Comparison of ENCODE assay signal across 16 cellular contexts in the genomic region with DNA sequence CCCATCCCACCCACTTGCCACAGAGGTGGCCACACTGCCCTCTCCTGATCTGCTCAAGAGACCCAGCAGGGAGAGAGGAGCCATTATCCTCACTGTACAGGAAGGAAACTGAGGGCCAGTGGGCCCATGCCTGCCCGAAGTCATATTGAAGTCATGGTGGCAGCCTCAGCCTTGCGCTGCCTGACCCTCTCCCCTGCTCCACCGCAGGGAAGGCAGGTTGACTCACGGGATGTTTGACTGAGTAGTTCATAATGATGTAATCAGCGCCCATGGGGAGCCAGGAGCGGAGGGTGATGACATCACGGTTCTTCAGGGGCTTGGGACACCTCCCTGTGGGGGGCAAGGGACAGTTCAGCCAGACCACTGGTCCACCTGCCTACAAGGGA. TPM values are rescaled to one million over a fixed set of nuclear protein-coding genes. Genes with fewer than 3 reads are reported as not detected.
A peak's percentile ranks its signal among the peaks of the same experiment; 100 is the strongest.
DNase-seq lines count a peak whose midpoint lies in the region; ATAC-seq, FAIRE-seq and TF ChIP-seq lines count a peak whose summit lies in the region.
"Had no signal": no experiment of that assay in that cellular context is flagged by ENCODE, and none has a peak within 500 bp of the region (broad histone marks: within the 10 kb centered on the region; RNA-seq: fewer than 3 reads in every experiment).

No MANE protein-coding gene starts in this region.

- H3K4me1 Mint-ChIP-seq in Caco-2 (ENCODE audit: low read depth, unreplicated experiment): peaks cover 22% of the 10 kb centered on the region

- H4K8ac ChIP-seq in mesendoderm (ENCODE audit: low read depth, low read length): no peak overlapping the region

- intact Hi-C loops in Caco-2 (cut with micrococcal nuclease; ENCODE audit: unreplicated experiment): no loop called here
- intact Hi-C loops in K562 (cut with micrococcal nuclease): no loop called here

- H2AFZ ChIP-seq in K562 (ENCODE audit: low read depth, low read length): no peak overlapping the region

- H3K27me3 Mint-ChIP-seq in Caco-2 (ENCODE audit: insufficient read depth, unreplicated experiment): no peaks in the 10 kb centered on the region
- H3K27me3 Mint-ChIP-seq: B cell had no signal

- H3K9ac ChIP-seq in K562 (ENCODE audit: insufficient read depth in 1 of 2, low read depth in 2 of 2, low read length in 2 of 2) (peak overlapping the region; percentile 27 to 28; a peak in 3 of 4 replicates), mesendoderm (ENCODE audit: low read length) (no peak overlapping the region)

- no peak overlapping the region for H2BK120ac ChIP-seq in mesendoderm (ENCODE audit: low read depth, low read length)

- peak overlapping the region; percentile 2 for H3K27ac Mint-ChIP-seq in Caco-2 (ENCODE audit: unreplicated experiment)

- H4K20me1 ChIP-seq in K562 (replicated peaks; ENCODE audit: control insufficient read depth, insufficient read depth, low read length): no peaks in the 10 kb centered on the region

- no peaks in the 10 kb centered on the region for H3K9me1 ChIP-seq in K562 (ENCODE audit: control insufficient read depth, insufficient read depth, low read length)

- H3K4ac ChIP-seq in mesendoderm (ENCODE audit: low read depth, low read length): no peak overlapping the region

- POLR2A ChIA-PET in Caco-2 (lab: Charles Lee) (no interaction called here), K562 (lab: Yijun Ruan, JAX) (interaction anchor here (0.6 to 3.0 kb wide), 5 partner anchors 10 to 82 kb away, joined by 3 to 18 read pairs (median 3); no protein-coding TSS in a partner anchor)

- H3K4me1 ChIP-seq in Caco-2 (peaks cover under 1% of the 10 kb centered on the region; the same call in 1 of the 2 replicates), K562 (replicated peaks in 1 of 2; ENCODE audit: control insufficient read depth in 2 of 2, insufficient read depth in 2 of 2, low read length in 2 of 2) (peaks cover 20 to 40% of the 10 kb centered on the region in 2 experiments), mesendoderm (ENCODE audit: control insufficient read depth, low read depth, low read length) (no peaks in the 10 kb centered on the region), tibial nerve (peaks cover 0 to 10% (median under 1%) of the 10 kb centered on the region in 4 donors)

- TF ChIP-seq CTCF in Caco-2 (IDR thresholded peaks at IDR 0.05; ENCODE audit: insufficient read depth in 1 of 2, low read depth in 1 of 2, low read length in 1 of 2, severe bottlenecking in 1 of 2, unreplicated experiment in 1 of 2) (no peak), K562 (IDR thresholded peaks at IDR 0.05 in 2 of 3, conservative IDR thresholded peaks at IDR 0.05 in 1 of 3; ENCODE audit: insufficient read depth in 2 of 3, low read depth in 1 of 3, low read length in 3 of 3) (no peak), tibial nerve (IDR thresholded peaks at IDR 0.05) (no peak)

- H3K36me3 ChIP-seq in Caco-2 (ENCODE audit: control insufficient read depth, insufficient read depth, low read length) (peaks cover 21% of the 10 kb centered on the region), K562 (ENCODE audit: control insufficient read depth, insufficient read depth, low read length) (peaks cover 19% of the 10 kb centered on the region; the same call in 2 of the 3 replicates), mesendoderm (ENCODE audit: control insufficient read depth, insufficient read depth, low read length) (no peaks in the 10 kb centered on the region), tibial nerve (peaks cover 0 to 33% (median 0%) of the 10 kb centered on the region in 3 donors)

- H3K56ac ChIP-seq in mesendoderm (ENCODE audit: low read length): no peak overlapping the region

- H3K9me3 ChIP-seq in Caco-2 (no peaks in the 10 kb centered on the region), K562 (replicated peaks; ENCODE audit: control insufficient read depth, insufficient read depth, low read depth, low read length) (no peaks in the 10 kb centered on the region), tibial nerve (no peaks in the 10 kb centered on the region)
- H3K9me3 ChIP-seq: stomach had no signal

- FAIRE-seq in K562 (lab: Jason Lieb, UNC): peak; percentile 68
- no peak for FAIRE-seq in frontal cortex (lab: Jason Lieb, UNC)
- FAIRE-seq: small intestine had no signal

- no peak overlapping the region for H3K4me3 ChIP-seq in Caco-2 (ENCODE audit: low read depth, low read length)
- H3K4me3 ChIP-seq in K562: no peak overlapping the region
- no peak overlapping the region for H3K4me3 ChIP-seq in mesendoderm (ENCODE audit: low read length)
- H3K4me3 ChIP-seq in tibial nerve: no peak overlapping the region
- H3K4me3 ChIP-seq: stomach had no signal

- H3K23ac ChIP-seq in mesendoderm (ENCODE audit: low read length): no peak overlapping the region

- H3K4me3 Mint-ChIP-seq in Caco-2 (ENCODE audit: unreplicated experiment): no peak overlapping the region
- H3K4me3 Mint-ChIP-seq: B cell had no signal

- TF ChIP-seq RAD21 in K562 (CRISPR knock-in tag; conservative IDR thresholded peaks at IDR 0.05 in 1 of 2, IDR thresholded peaks at IDR 0.05 in 1 of 2): no peak

- peak overlapping the region; percentile 66 for H3K4me2 ChIP-seq in K562 (ENCODE audit: insufficient read depth, low read length)
- H3K4me2 ChIP-seq in mesendoderm (ENCODE audit: low read length): no peak overlapping the region

- H2BK15ac ChIP-seq in mesendoderm (replicated peaks; ENCODE audit: low read depth): no peak overlapping the region

- H3K79me1 ChIP-seq in mesendoderm (ENCODE audit: low read length): no peaks in the 10 kb centered on the region

- CTCF ChIA-PET in Caco-2 (lab: Charles Lee) (interaction anchor here (0.9 kb wide), 1 partner anchor 36 kb away, joined by 3 read pairs; a partner anchor contains a TSS), K562 (lab: Yijun Ruan, JAX; ENCODE audit: low intra/inter-chr PET ratio) (no interaction called here)

- H3K27ac ChIP-seq in K562 (ENCODE audit: extremely low read depth, low read depth, low read length) (peak overlapping the region; percentile 62), mesendoderm (ENCODE audit: low read depth, low read length) (no peak overlapping the region), tibial nerve (peak overlapping the region in 2 of 4 donors; percentile 32 to 46)

- H3K79me2 ChIP-seq in K562 (ENCODE audit: control insufficient read depth, insufficient read depth, low read length) (no peaks in the 10 kb centered on the region), mesendoderm (ENCODE audit: control insufficient read depth, insufficient read depth, low read length) (no peaks in the 10 kb centered on the region)

- TF ChIP-seq EP300 in K562 (IDR thresholded peaks at IDR 0.05; ENCODE audit: low read length) (no peak), tibial nerve (IDR thresholded peaks at IDR 0.05) (no peak)

- DNase-seq in Caco-2 (no peak), M059J (ENCODE audit: low read depth) (peak; percentile 54), K562 (ENCODE audit: extremely low read depth in 1 of 4, low spot score in 3 of 4) (peak in 3 of 4 experiments; percentile 48 to 64 (median 51)), mesendoderm (peak; percentile 40), OCI-M2 (lab: John Stamatoyannopoulos, UW; ENCODE audit: unreplicated experiment) (no peak), tibial nerve (ENCODE audit: low spot score in 2 of 2) (no peak), frontal cortex (ENCODE audit: low spot score in 2 of 2) (no peak)
- no peak for DNase-seq in activated CD4-positive, CD25-positive, alpha-beta regulatory T cell treated with anti-CD3 and anti-CD28 coated beads, Interleukin-2, amount 50 U/mL, for 72 hours
- DNase-seq: activated CD4-positive, alpha-beta T cell treated with anti-CD3 and anti-CD28 coated beads, Interleukin-2, amount 50 U/mL, for 48 hours; effector memory CD4-positive, alpha-beta T cell; Kasumi-1; NCI-H526 treated with DMSO at 0.1 percent for 48 hours; small intestine; stomach; T-helper 9 cell had no signal

- H3K27me3 ChIP-seq in Caco-2 (replicated peaks; ENCODE audit: control insufficient read depth, insufficient read depth, low read length) (no peaks in the 10 kb centered on the region), K562 (ENCODE audit: control insufficient read depth in 2 of 2, insufficient read depth in 2 of 2, low read length in 2 of 2) (no peaks in the 10 kb centered on the region), mesendoderm (ENCODE audit: insufficient read depth, low read length, poor library complexity) (no peaks in the 10 kb centered on the region), tibial nerve (no peaks in the 10 kb centered on the region)
- H3K27me3 ChIP-seq: stomach had no signal

- in situ Hi-C loops in K562 (cut with MboI): no loop called here

- WGBS in K562 (ENCODE audit: insufficient coverage, low coverage, missing lambda C conversion rate): 38% methylated on average over 7 of the region's 7 CpGs
- no CpG with 5 or more reads among the region's 7 CpGs for WGBS in mesendoderm (ENCODE audit: extremely low coverage, insufficient coverage, low lambda C conversion rate)
- WGBS in tibial nerve, 2 donors: 75 to 83% methylated on average over 5 to 7 of the region's 7 CpGs

- H3K9me3 Mint-ChIP-seq in Caco-2 (ENCODE audit: unreplicated experiment): no peaks in the 10 kb centered on the region

- ATAC-seq in K562: peak; percentile 49

- H4K5ac ChIP-seq in mesendoderm (ENCODE audit: low read length): no peak overlapping the region

- BruUV-seq in Caco-2 (replicated peaks; lab: Mats Ljungman, UMichigan) (no TSS peak), K562 (replicated peaks; lab: Mats Ljungman, UMichigan) (no TSS peak)

- no peak overlapping the region for H2AK5ac ChIP-seq in mesendoderm (ENCODE audit: low read length)

- H3K18ac ChIP-seq in mesendoderm (ENCODE audit: low read length): no peak overlapping the region

- peaks cover 99% of the 10 kb centered on the region for H3K36me3 Mint-ChIP-seq in Caco-2 (ENCODE audit: insufficient read depth, unreplicated experiment)

- H2BK5ac ChIP-seq in mesendoderm (ENCODE audit: low read length): no peak overlapping the region

- TF ChIP-seq POLR2A in K562 (conservative IDR thresholded peaks at IDR 0.05) (no peak), tibial nerve (IDR thresholded peaks at IDR 0.05) (no peak)

RNA-seq across cellular contexts. Expression of a gene that starts 6.1 kb away (rescaled TPM):
- total RNA-seq in Caco-2 (2022) (87.1 and 102 TPM in 2 replicates), K562 (2014; rRNA removed) (42.0 and 46.1 TPM in 2 replicates), K562 (2014; rRNA removed; fragmentation: Illumina TruSeq; extraction: Trizol) (7.4 and 10.6 TPM in 2 replicates), K562 (2015; rRNA removed; fragmentation: Illumina TruSeq; extraction: Trizol) (24.6 and 26.1 TPM in 2 replicates), K562 (2021) (60.7 and 67.0 TPM in 2 replicates), tibial nerve (100 to 1,000 TPM; 104 to 151 (median 149) TPM), frontal cortex (20.0 TPM)
- total RNA-seq in M059J (2014; rRNA removed; shearing (Covaris generic)): 17.7 and 44.7 TPM in 2 replicates
- 154 and 336 TPM in 2 replicates for total RNA-seq in K562 (2011; cell fraction: chromatin; rRNA removed; ENCODE audit: low replicate concordance)
- 191 and 196 TPM in 2 replicates for total RNA-seq in K562 (2011; cell fraction: nucleolus; rRNA removed)
- 146 and 161 TPM in 2 replicates for total RNA-seq in K562 (2011; cell fraction: nucleoplasm; rRNA removed)
- polyA plus RNA-seq in K562 (2011; rRNA removed) (22.1 and 37.3 TPM in 2 replicates), K562 (2014; fragmentation: Illumina TruSeq; extraction: Trizol) (24.6 and 31.8 TPM in 2 replicates), K562 (2014; fragmentation: Nextera tagmentation; extraction: Ambion mirVana) (under 1 TPM; 0.23 to 0.38 TPM), K562 (2014; rRNA removed) (34.1 and 38.4 TPM in 2 replicates)
- polyA plus RNA-seq in K562 (2011; cell fraction: cytosol; rRNA removed): 24.6 and 28.2 TPM in 2 replicates
- polyA plus RNA-seq in K562 (2011; cell fraction: nucleus; rRNA removed): 196 and 222 TPM in 2 replicates
- 43.7 and 72.2 TPM in 2 replicates for polyA plus RNA-seq in K562 (2012)
- 21.7 and 23.5 TPM in 2 replicates for polyA minus RNA-seq in K562 (2011; rRNA and poly(A)+ RNA removed)
- polyA minus RNA-seq in K562 (2011; cell fraction: cytosol; rRNA and poly(A)+ RNA removed): 35.0 and 48.2 TPM in 2 replicates
- 50.9 and 51.5 TPM in 2 replicates for polyA minus RNA-seq in K562 (2011; cell fraction: nucleus; rRNA and poly(A)+ RNA removed)
- polyA plus RNA-seq in mesendoderm (2013, experiment 1 of 2): 29.0 TPM
- 27.5 TPM for polyA plus RNA-seq in mesendoderm (2013, experiment 2 of 2)

RNA-seq across cellular contexts. Expression of a gene that starts 35.5 kb away (rescaled TPM):
- total RNA-seq in Caco-2 (2022) (492 and 501 TPM in 2 replicates), K562 (2014; rRNA removed) (51.1 and 52.9 TPM in 2 replicates), K562 (2014; rRNA removed; fragmentation: Illumina TruSeq; extraction: Trizol) (18.1 and 18.3 TPM in 2 replicates), K562 (2015; rRNA removed; fragmentation: Illumina TruSeq; extraction: Trizol) (32.3 and 35.3 TPM in 2 replicates), K562 (2021) (31.9 and 37.5 TPM in 2 replicates), tibial nerve (10 to 100 TPM; 19.4 to 31.5 (median 23.7) TPM), frontal cortex (37.9 TPM)
- 17.7 and 28.7 TPM in 2 replicates for total RNA-seq in M059J (2014; rRNA removed; shearing (Covaris generic))
- 13.4 and 36.4 TPM in 2 replicates for total RNA-seq in K562 (2011; cell fraction: chromatin; rRNA removed; ENCODE audit: low replicate concordance)
- total RNA-seq in K562 (2011; cell fraction: nucleolus; rRNA removed): 36.2 and 45.1 TPM in 2 replicates
- 27.5 and 29.2 TPM in 2 replicates for total RNA-seq in K562 (2011; cell fraction: nucleoplasm; rRNA removed)
- polyA plus RNA-seq in K562 (2011; rRNA removed) (33.8 and 53.6 TPM in 2 replicates), K562 (2014; fragmentation: Illumina TruSeq; extraction: Trizol) (43.8 and 49.3 TPM in 2 replicates), K562 (2014; fragmentation: Nextera tagmentation; extraction: Ambion mirVana) (under 1 TPM; 0.15 to 0.51 TPM), K562 (2014; rRNA removed) (37.6 and 47.9 TPM in 2 replicates)
- polyA plus RNA-seq in K562 (2011; cell fraction: cytosol; rRNA removed): 55.3 and 60.0 TPM in 2 replicates
- 31.9 and 33.6 TPM in 2 replicates for polyA plus RNA-seq in K562 (2011; cell fraction: nucleus; rRNA removed)
- 40.3 and 41.6 TPM in 2 replicates for polyA plus RNA-seq in K562 (2012)
- 22.8 and 32.2 TPM in 2 replicates for polyA minus RNA-seq in K562 (2011; rRNA and poly(A)+ RNA removed)
- 25.5 and 30.8 TPM in 2 replicates for polyA minus RNA-seq in K562 (2011; cell fraction: cytosol; rRNA and poly(A)+ RNA removed)
- 7.8 and 15.0 TPM in 2 replicates for polyA minus RNA-seq in K562 (2011; cell fraction: nucleus; rRNA and poly(A)+ RNA removed)
- 12.8 TPM for polyA plus RNA-seq in mesendoderm (2013, experiment 1 of 2)
- polyA plus RNA-seq in mesendoderm (2013, experiment 2 of 2): 13.7 TPM

RNA-seq across cellular contexts. Expression of a gene that starts 55.9 kb away (rescaled TPM):
- 19.3 and 25.0 TPM in 2 replicates for total RNA-seq in Caco-2 (2022)
- 2.1 and 3.5 TPM in 2 replicates for total RNA-seq in M059J (2014; rRNA removed; shearing (Covaris generic))
- total RNA-seq in K562 (2011; cell fraction: chromatin; rRNA removed; ENCODE audit: low replicate concordance): 57.3 and 108 TPM in 2 replicates
- total RNA-seq in K562 (2011; cell fraction: nucleolus; rRNA removed): 50.4 and 52.2 TPM in 2 replicates
- total RNA-seq in K562 (2011; cell fraction: nucleoplasm; rRNA removed): 58.1 and 76.9 TPM in 2 replicates
- 3.4 and 4.3 TPM in 2 replicates for total RNA-seq in K562 (2014; rRNA removed)
- total RNA-seq in K562 (2014; rRNA removed; fragmentation: Illumina TruSeq; extraction: Trizol): 2.5 and 2.9 TPM in 2 replicates
- total RNA-seq in K562 (2015; rRNA removed; fragmentation: Illumina TruSeq; extraction: Trizol): 4.9 and 6.7 TPM in 2 replicates
- 6.2 and 6.4 TPM in 2 replicates for total RNA-seq in K562 (2021)
- polyA plus RNA-seq in K562 (2011; rRNA removed): 8.4 and 10.6 TPM in 2 replicates
- 5.7 TPM in 2 replicates for polyA plus RNA-seq in K562 (2011; cell fraction: cytosol; rRNA removed)
- 100 and 142 TPM in 2 replicates for polyA plus RNA-seq in K562 (2011; cell fraction: nucleus; rRNA removed)
- polyA plus RNA-seq in K562 (2012): 13.7 and 47.5 TPM in 2 replicates
- polyA plus RNA-seq in K562 (2014; fragmentation: Illumina TruSeq; extraction: Trizol): 6.3 and 6.4 TPM in 2 replicates
- under 1 TPM; 0.18 to 0.59 TPM for polyA plus RNA-seq in K562 (2014; fragmentation: Nextera tagmentation; extraction: Ambion mirVana)
- 11.2 and 12.0 TPM in 2 replicates for polyA plus RNA-seq in K562 (2014; rRNA removed)
- 4.1 and 4.6 TPM in 2 replicates for polyA minus RNA-seq in K562 (2011; rRNA and poly(A)+ RNA removed)
- polyA minus RNA-seq in K562 (2011; cell fraction: cytosol; rRNA and poly(A)+ RNA removed): 1.1 and 2.8 TPM in 2 replicates
- 17.1 and 18.2 TPM in 2 replicates for polyA minus RNA-seq in K562 (2011; cell fraction: nucleus; rRNA and poly(A)+ RNA removed)
- polyA plus RNA-seq in mesendoderm (2013, experiment 1 of 2): 2.2 TPM
- 2.3 TPM for polyA plus RNA-seq in mesendoderm (2013, experiment 2 of 2)
- total RNA-seq in tibial nerve: 10 to 100 TPM; 26.9 to 60.0 (median 36.6) TPM
- 2.9 TPM for total RNA-seq in frontal cortex

Comparison
In these comparisons a context has a peak if more than half of its experiments do, and no peak if none do; other contexts are left out.
1. DNase-seq: peak in M059J (single experiment), K562 (3 of 4) and mesendoderm (single experiment); none in Caco-2 (0 of 2), OCI-M2 (single experiment), tibial nerve (0 of 2), frontal cortex (0 of 2) and activated CD4-positive, CD25-positive, alpha-beta regulatory T cell treated with anti-CD3 and anti-CD28 coated beads, Interleukin-2, amount 50 U/mL, for 72 hours (single experiment).